ENCODE assay signal across 9 cellular contexts in the genomic region with DNA sequence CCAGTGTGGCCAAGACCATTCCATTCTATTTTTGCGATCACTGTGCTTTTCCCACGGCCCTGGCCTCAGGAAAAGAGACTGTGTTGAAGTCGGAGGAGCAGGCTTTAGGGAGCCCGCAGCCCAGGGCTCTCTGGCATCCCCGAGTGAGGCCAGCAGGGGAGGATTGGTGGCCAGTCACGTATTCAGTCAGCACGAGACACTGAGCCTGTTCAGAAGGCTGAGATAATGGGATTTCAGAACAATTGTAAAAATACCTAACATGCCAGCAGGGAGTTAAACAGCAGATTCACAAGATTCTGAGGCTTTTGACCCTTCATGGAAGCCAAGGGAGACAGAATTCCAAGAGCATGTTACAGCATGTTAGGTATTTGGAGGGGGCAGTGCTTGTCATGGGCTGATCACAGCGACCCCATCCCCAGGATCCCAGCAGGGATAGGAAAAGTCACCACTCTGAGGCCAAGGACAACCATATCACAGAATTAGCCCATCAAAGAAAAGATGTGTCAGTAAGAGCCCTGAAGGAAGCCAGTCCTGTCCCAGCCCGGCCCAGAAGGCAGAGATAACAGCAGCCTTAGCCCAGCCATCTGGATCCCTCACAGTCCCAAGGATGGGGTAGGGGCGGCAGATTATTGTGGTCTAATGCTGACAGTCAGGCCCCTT. TPM values are rescaled to one million over a fixed set of nuclear protein-coding genes. Genes with fewer than 3 reads are reported as not detected.
A peak's percentile ranks its signal among the peaks of the same experiment; 100 is the strongest.
DNase-seq lines count a peak whose midpoint lies in the region; ATAC-seq lines count a peak whose summit lies in the region.
"Had no signal": no experiment of that assay in that cellular context is flagged by ENCODE, and none has a peak within 500 bp of the region (broad histone marks: within the 10 kb centered on the region; RNA-seq: fewer than 3 reads in every experiment).

No MANE protein-coding gene starts in this region.

- H3K27ac ChIP-seq in caudate nucleus (ENCODE audit: low read depth, low read length) (peak overlapping the region; percentile 13), mesodermal cell (ENCODE audit: low read depth, low read length, severe bottlenecking) (peak overlapping the region; percentile 97), aorta (ENCODE audit: low read depth in 1 of 2, low read length in 2 of 2) (peak overlapping the region; percentile 40 to 75)

- H3K27ac Mint-ChIP-seq in activated T-cell treated with anti-CD3 and anti-CD28 coated beads, Interleukin-2, amount 50 U/mL, for 24 hours = no peak overlapping the region

- no peaks in the 10 kb centered on the region for H3K27me3 ChIP-seq in aorta (ENCODE audit: control insufficient read depth in 1 of 2, insufficient read depth in 2 of 2, low read length in 1 of 2)
- H3K27me3 ChIP-seq: right lobe of liver had no signal

- no peak overlapping the region for H3K4me3 Mint-ChIP-seq in activated T-cell treated with anti-CD3 and anti-CD28 coated beads, Interleukin-2, amount 50 U/mL, for 24 hours

- peak; percentile 24 for DNase-seq in activated effector memory CD4-positive, alpha-beta T cell treated with anti-CD3 and anti-CD28 coated beads, Interleukin-2, amount 50 U/mL, for 16 hours
- no peak for DNase-seq in activated effector memory CD4-positive, alpha-beta T cell treated with Interleukin-2 at 50 U/mL for 16 hours
- DNase-seq in caudate nucleus (lab: John Stamatoyannopoulos, UW) = no peak
- peak in 1 of 2 donors; percentile 73 for DNase-seq in aorta
- DNase-seq in activated T-cell treated with anti-CD3 and anti-CD28 coated beads, Interleukin-2, amount 50 U/mL, for 24 hours = no peak
- no peak for DNase-seq in stimulated activated CD4-positive, alpha-beta T cell treated with anti-CD3 and anti-CD28 coated beads, Interleukin-1b, Interleukin-23, amount 100 ng/mL, for 48 hours
- DNase-seq: right lobe of liver had no signal

- H3K4me3 ChIP-seq in mesodermal cell (ENCODE audit: extremely low read depth, insufficient read depth, low read length, poor library complexity, severe bottlenecking) (no peak overlapping the region), aorta (ENCODE audit: low read length in 2 of 2) (no peak overlapping the region)
- H3K4me3 ChIP-seq: right lobe of liver had no signal

- ATAC-seq in aorta (ENCODE audit: low FRiP score) (peak; percentile 49), GM21528 (IDR thresholded peaks at IDR 0.05; ENCODE audit: low FRiP score, unreplicated experiment) (no peak)

- H3K4me1 Mint-ChIP-seq in activated T-cell treated with anti-CD3 and anti-CD28 coated beads, Interleukin-2, amount 50 U/mL, for 24 hours (ENCODE audit: low read depth) = no peaks in the 10 kb centered on the region

- intact Hi-C loops in aorta (cut with DNase I) = loop anchor here in 1 of 2 donors (2.0 kb wide), 1 partner anchor 39 kb away; no protein-coding TSS in a partner anchor

- no peaks in the 10 kb centered on the region for H3K9me3 Mint-ChIP-seq in activated T-cell treated with anti-CD3 and anti-CD28 coated beads, Interleukin-2, amount 50 U/mL, for 24 hours

- WGBS in mesodermal cell (ENCODE audit: insufficient coverage in 2 of 2), 2 experiments = 34 to 39% methylated on average over 6 to 9 of the region's 10 CpGs
- WGBS in aorta, 2 donors = 10 to 19% methylated on average over 10 of the region's 10 CpGs

- H3K36me3 Mint-ChIP-seq in activated T-cell treated with anti-CD3 and anti-CD28 coated beads, Interleukin-2, amount 50 U/mL, for 24 hours (ENCODE audit: low read depth) = no peaks in the 10 kb centered on the region

- peaks cover 68% of the 10 kb centered on the region for H3K4me1 ChIP-seq in mesodermal cell (ENCODE audit: control insufficient read depth, insufficient read depth, low read length, poor library complexity, severe bottlenecking)
- peaks cover 5 to 8% of the 10 kb centered on the region in 2 donors for H3K4me1 ChIP-seq in aorta (ENCODE audit: control insufficient read depth in 1 of 2, insufficient read depth in 2 of 2, low read length in 2 of 2)
- H3K4me1 ChIP-seq: right lobe of liver had no signal

- H3K27me3 Mint-ChIP-seq in activated T-cell treated with anti-CD3 and anti-CD28 coated beads, Interleukin-2, amount 50 U/mL, for 24 hours = peaks cover 4% of the 10 kb centered on the region

- H3K9me3 ChIP-seq in mesodermal cell (ENCODE audit: control insufficient read depth, low read length) (no peaks in the 10 kb centered on the region), aorta (ENCODE audit: control insufficient read depth, low read length) (no peaks in the 10 kb centered on the region)
- H3K9me3 ChIP-seq: right lobe of liver had no signal

- H3K36me3 ChIP-seq in mesodermal cell (ENCODE audit: control insufficient read depth, insufficient read depth, low read length) = no peaks in the 10 kb centered on the region
- no peaks in the 10 kb centered on the region for H3K36me3 ChIP-seq in aorta (ENCODE audit: control insufficient read depth in 1 of 2, insufficient read depth in 2 of 2, low read length in 1 of 2)
- H3K36me3 ChIP-seq: right lobe of liver had no signal

RNA-seq across cellular contexts. Expression of gene AMOTL2, which starts 40.6 kb away (rescaled TPM):
- 59.7 TPM for polyA plus RNA-seq in mesodermal cell (2013, experiment 1 of 2)
- polyA plus RNA-seq in mesodermal cell (2013, experiment 2 of 2) = 50.8 TPM
- total RNA-seq in aorta = 100 to 1,000 TPM in 1 of 2 donors, 10 to 100 TPM in 1; 82.1 to 118 TPM
- 10 to 100 TPM; 12.4 to 29.3 TPM for polyA plus RNA-seq in aorta

Comparison
In these comparisons a context has a peak if more than half of its experiments do, and no peak if none do; other contexts are left out.
1. H3K27ac ChIP-seq: peak in every context shown above with its lines; median percentile 97 in mesodermal cell; 58 in aorta; 13 in caudate nucleus.